In genomic region chr3:107132674-107133073, GRCh38 we compare ENCODE assay signal across 20 cellular contexts.
DNase-seq lines count a peak whose midpoint lies in the region; ATAC-seq, FAIRE-seq and TF ChIP-seq lines count a peak whose summit lies in the region.
"Had no signal": no experiment of that assay in that cellular context is flagged by ENCODE, and none has a peak within 500 bp of the region (broad histone marks: within the 10 kb centered on the region; RNA-seq: fewer than 3 reads in every experiment).

No MANE protein-coding gene starts in this region.

- no peak overlapping the region for H4K8ac ChIP-seq in neuronal stem cell (ENCODE audit: low read depth, low read length)

- no peak overlapping the region for H2BK120ac ChIP-seq in neuronal stem cell (ENCODE audit: low read depth, low read length)

- H3K79me1 ChIP-seq in neuronal stem cell (ENCODE audit: low read depth, low read length) = no peaks in the 10 kb centered on the region

- H3K4me3 ChIP-seq in bronchial epithelial cell (ENCODE audit: low read depth, low read length) = no peak overlapping the region
- no peak overlapping the region for H3K4me3 ChIP-seq in neuronal stem cell (ENCODE audit: low read length in 2 of 2)
- H3K4me3 ChIP-seq in WERI-Rb-1 (ENCODE audit: low read depth, low read length) = no peak overlapping the region
- H3K4me3 ChIP-seq: BLaER1 had no signal

- no peak overlapping the region for H2BK15ac ChIP-seq in neuronal stem cell (ENCODE audit: low read length)

- H3K27ac ChIP-seq in neuronal stem cell (replicated peaks; ENCODE audit: low read length) = peak overlapping the region; percentile 13
- no peak overlapping the region for H3K27ac ChIP-seq in WERI-Rb-1
- H3K27ac ChIP-seq: 22Rv1, BLaER1 had no signal

- no peak overlapping the region for H3K9ac ChIP-seq in neuronal stem cell (ENCODE audit: low read depth, low read length, poor library complexity)
- H3K9ac ChIP-seq: BLaER1 had no signal

- H3K18ac ChIP-seq in neuronal stem cell (ENCODE audit: low read length) = peak overlapping the region; percentile 88

- WGBS in neuronal stem cell (ENCODE audit: extremely low coverage in 2 of 2, insufficient read length in 2 of 2, insufficient replicate concordance in 1 of 2), 2 donors = no CpG with 5 or more reads among the region's 11 CpGs

- no peak overlapping the region for H3K4me2 ChIP-seq in neuronal stem cell (ENCODE audit: insufficient read depth, low read length, poor library complexity, severe bottlenecking)
- H3K4me2 ChIP-seq: BLaER1 had no signal

- H4K91ac ChIP-seq in neuronal stem cell (ENCODE audit: low read depth, low read length, poor library complexity) = no peak overlapping the region

- no peak overlapping the region for H3K14ac ChIP-seq in neuronal stem cell (ENCODE audit: low read length)

- no peaks in the 10 kb centered on the region for H3K36me3 ChIP-seq in bronchial epithelial cell (ENCODE audit: control insufficient read depth, insufficient read depth, low read length)
- peaks cover 0 to 2% of the 10 kb centered on the region in 2 donors for H3K36me3 ChIP-seq in neuronal stem cell (replicated peaks in 1 of 2; ENCODE audit: control insufficient read depth in 2 of 2, insufficient read depth in 2 of 2, low read length in 2 of 2)
- no peaks in the 10 kb centered on the region for H3K36me3 ChIP-seq in WERI-Rb-1
- H3K36me3 ChIP-seq: BLaER1 had no signal

- no peak for ATAC-seq in GM18873 (IDR thresholded peaks at IDR 0.05; ENCODE audit: low FRiP score, unreplicated experiment)
- ATAC-seq: HepG2 had no signal

- no peak for TF ChIP-seq CTCF in bronchial epithelial cell (IDR thresholded peaks at IDR 0.05; ENCODE audit: insufficient read depth, low read length, severe bottlenecking)
- TF ChIP-seq CTCF in WERI-Rb-1 (IDR thresholded peaks at IDR 0.05; ENCODE audit: low read depth, low read length) = no peak

- DNase-seq in DMS53 (lab: John Stamatoyannopoulos, UW) (peak; percentile 7), DMS53 treated with DMSO at 0.1 percent for 48 hours (lab: John Stamatoyannopoulos, UW; ENCODE audit: unreplicated experiment) (no peak), bronchial epithelial cell (ENCODE audit: low read depth) (no peak), neuronal stem cell (ENCODE audit: low spot score) (no peak), WERI-Rb-1 (no peak), NCI-H2081 treated with DMSO at 0.1 percent for 48 hours (lab: John Stamatoyannopoulos, UW) (no peak)
- DNase-seq: AML-193; CD8-positive, alpha-beta memory T cell; DMS 273 treated with DMSO at 0.1 percent for 48 hours; DMS79 treated with DMSO at 0.1 percent for 48 hours; GDM1; HCEC 1CT; HFFc6 had no signal

- peak overlapping the region; percentile 85 for H2BK12ac ChIP-seq in neuronal stem cell (ENCODE audit: low read length)

- H2AK5ac ChIP-seq in neuronal stem cell (ENCODE audit: low read depth, low read length) = peak overlapping the region; percentile 83

- peaks cover 0 to 6% of the 10 kb centered on the region in 2 donors for H3K4me1 ChIP-seq in neuronal stem cell (ENCODE audit: control insufficient read depth in 2 of 2, insufficient read depth in 1 of 2, low read depth in 1 of 2, low read length in 2 of 2)
- H3K4me1 ChIP-seq: BLaER1 had no signal

- FAIRE-seq in bronchial epithelial cell (lab: Jason Lieb, UNC) = peak; percentile 40
- FAIRE-seq: GM12892, GM19239, HepG2, HTR-8/SVneo had no signal

- no peak overlapping the region for H3K23ac ChIP-seq in neuronal stem cell (ENCODE audit: low read depth, low read length, poor library complexity)

- H2BK5ac ChIP-seq in neuronal stem cell (ENCODE audit: low read length) = peak overlapping the region; percentile 79

- H2AFZ ChIP-seq in neuronal stem cell (ENCODE audit: low read length) = peak overlapping the region; percentile 35

- no peak overlapping the region for H3K4ac ChIP-seq in neuronal stem cell (ENCODE audit: low read length)

- H3K9me3 ChIP-seq in neuronal stem cell (replicated peaks in 1 of 2; ENCODE audit: control insufficient read depth in 2 of 2, insufficient read depth in 1 of 2, low read depth in 1 of 2, low read length in 2 of 2) = peaks cover 0 to 6% of the 10 kb centered on the region in 2 donors
- peaks cover 6% of the 10 kb centered on the region for H3K9me3 ChIP-seq in WERI-Rb-1 (ENCODE audit: severe bottlenecking)
- H3K9me3 ChIP-seq: BLaER1 had no signal

- H3K27me3 ChIP-seq in bronchial epithelial cell (ENCODE audit: control insufficient read depth, insufficient read depth, low read length) (no peaks in the 10 kb centered on the region), neuronal stem cell (ENCODE audit: control insufficient read depth in 3 of 3, insufficient read depth in 3 of 3, low read depth in 1 of 3, low read length in 3 of 3) (no peaks in the 10 kb centered on the region), WERI-Rb-1 (ENCODE audit: insufficient read depth, low read depth, severe bottlenecking) (no peaks in the 10 kb centered on the region)
- H3K27me3 ChIP-seq: BLaER1 had no signal
